ENCODE assay signal across 8 cellular contexts in genomic region chr7:101099969-101100781, GRCh38. TPM values are rescaled to one million over a fixed set of nuclear protein-coding genes. Genes with fewer than 3 reads are reported as not detected.
A peak's percentile ranks its signal among the peaks of the same experiment; 100 is the strongest.
DNase-seq lines count a peak whose midpoint lies in the region; ATAC-seq and TF ChIP-seq lines count a peak whose summit lies in the region.

No MANE protein-coding gene starts in this region.

- intact Hi-C loops in Right ventricle myocardium inferior (cut with DNase I) = no loop called here
- intact Hi-C loops in ovary (cut with DNase I) = loop anchor here in 2 of 4 donors (5.0 kb wide), 1 partner anchor 37 kb away; no protein-coding TSS in a partner anchor

- H3K36me3 ChIP-seq in ovary (no peaks in the 10 kb centered on the region), tibial nerve (no peaks in the 10 kb centered on the region)

- H3K27me3 ChIP-seq in ovary (no peaks in the 10 kb centered on the region), tibial nerve (no peaks in the 10 kb centered on the region)

- no peak overlapping the region for H3K27ac Mint-ChIP-seq in activated naive CD4-positive, alpha-beta T cell treated with anti-CD3 and anti-CD28 coated beads, Interleukin-2, amount 50 U/mL, for 72 hours

- no peaks in the 10 kb centered on the region for H3K9me3 ChIP-seq in ovary
- H3K9me3 ChIP-seq in tibial nerve = no peaks in the 10 kb centered on the region

- no peak for TF ChIP-seq CTCF in ovary (IDR thresholded peaks at IDR 0.05)
- no peak for TF ChIP-seq CTCF in tibial nerve (IDR thresholded peaks at IDR 0.05)

- no peaks in the 10 kb centered on the region for H3K36me3 Mint-ChIP-seq in activated naive CD4-positive, alpha-beta T cell treated with anti-CD3 and anti-CD28 coated beads, Interleukin-2, amount 50 U/mL, for 72 hours

- H3K4me1 ChIP-seq in ovary (ENCODE audit: insufficient read depth) = peaks cover 6% of the 10 kb centered on the region
- peaks cover 0 to 38% (median 14%) of the 10 kb centered on the region in 4 donors for H3K4me1 ChIP-seq in tibial nerve

- TF ChIP-seq POLR2A in ovary (IDR thresholded peaks at IDR 0.05) (no peak), tibial nerve (IDR thresholded peaks at IDR 0.05) (no peak)

- 8 to 11% (median 9%) methylated on average over 26 of the region's 26 CpGs for WGBS in ovary, 3 donors
- 23 to 27% methylated on average over 22 to 25 of the region's 26 CpGs for WGBS in tibial nerve, 2 donors

- H3K4me3 ChIP-seq in ovary (no peak overlapping the region), tibial nerve (no peak overlapping the region)

- peak; percentile 74 for DNase-seq in stimulated activated naive CD4-positive, alpha-beta T cell treated with Interleukin-2 at 50 U/mL for 16 hours (lab: John Stamatoyannopoulos, UW)
- no peak for DNase-seq in stimulated activated naive CD4-positive, alpha-beta T cell (lab: John Stamatoyannopoulos, UW)
- DNase-seq in activated naive CD4-positive, alpha-beta T cell treated with anti-CD3 and anti-CD28 coated beads, Interleukin-2, amount 50 U/mL, for 72 hours (ENCODE audit: low spot score in 2 of 2) = peak in 1 of 2 donors; percentile 43
- DNase-seq in Right ventricle myocardium inferior (ENCODE audit: missing footprints) (peak; percentile 93), ovary (peak; percentile 94 to 99 (median 97)), tibial nerve (ENCODE audit: low spot score in 2 of 2) (peak; percentile 95 to 98)

- TF ChIP-seq EP300 in ovary (IDR thresholded peaks at IDR 0.05) (peak; percentile 53), tibial nerve (IDR thresholded peaks at IDR 0.05) (peak; percentile 81 to 93)

- H3K9me3 Mint-ChIP-seq in activated naive CD4-positive, alpha-beta T cell treated with anti-CD3 and anti-CD28 coated beads, Interleukin-2, amount 50 U/mL, for 72 hours = no peaks in the 10 kb centered on the region

- ATAC-seq in activated naive CD4-positive, alpha-beta T cell treated with anti-CD3 and anti-CD28 coated beads, Interleukin-2, amount 50 U/mL, for 72 hours = peak; percentile 82 to 92
- ATAC-seq in Right ventricle myocardium inferior = peak; percentile 95
- no peak for ATAC-seq in GM21717 (IDR thresholded peaks at IDR 0.05; ENCODE audit: unreplicated experiment)

- peak overlapping the region; percentile 50 to 64 for H3K27ac ChIP-seq in ovary
- peak overlapping the region; percentile 45 to 89 (median 66) for H3K27ac ChIP-seq in tibial nerve

TF ChIP-seq in PFSK-1, 5 proteins besides CTCF, POLR2A, EP300 and RAD21:
- peak; percentile 54 for TF ChIP-seq FOXP2 (optimal IDR thresholded peaks at IDR 0.05; ENCODE audit: borderline replicate concordance, extremely low read depth, extremely low read length, insufficient read depth)
- no peak for TF ChIP-seq SIN3A (IDR thresholded peaks at IDR 0.05; ENCODE audit: borderline replicate concordance, insufficient read depth, low read length)
- TF ChIP-seq, protein P1, sequence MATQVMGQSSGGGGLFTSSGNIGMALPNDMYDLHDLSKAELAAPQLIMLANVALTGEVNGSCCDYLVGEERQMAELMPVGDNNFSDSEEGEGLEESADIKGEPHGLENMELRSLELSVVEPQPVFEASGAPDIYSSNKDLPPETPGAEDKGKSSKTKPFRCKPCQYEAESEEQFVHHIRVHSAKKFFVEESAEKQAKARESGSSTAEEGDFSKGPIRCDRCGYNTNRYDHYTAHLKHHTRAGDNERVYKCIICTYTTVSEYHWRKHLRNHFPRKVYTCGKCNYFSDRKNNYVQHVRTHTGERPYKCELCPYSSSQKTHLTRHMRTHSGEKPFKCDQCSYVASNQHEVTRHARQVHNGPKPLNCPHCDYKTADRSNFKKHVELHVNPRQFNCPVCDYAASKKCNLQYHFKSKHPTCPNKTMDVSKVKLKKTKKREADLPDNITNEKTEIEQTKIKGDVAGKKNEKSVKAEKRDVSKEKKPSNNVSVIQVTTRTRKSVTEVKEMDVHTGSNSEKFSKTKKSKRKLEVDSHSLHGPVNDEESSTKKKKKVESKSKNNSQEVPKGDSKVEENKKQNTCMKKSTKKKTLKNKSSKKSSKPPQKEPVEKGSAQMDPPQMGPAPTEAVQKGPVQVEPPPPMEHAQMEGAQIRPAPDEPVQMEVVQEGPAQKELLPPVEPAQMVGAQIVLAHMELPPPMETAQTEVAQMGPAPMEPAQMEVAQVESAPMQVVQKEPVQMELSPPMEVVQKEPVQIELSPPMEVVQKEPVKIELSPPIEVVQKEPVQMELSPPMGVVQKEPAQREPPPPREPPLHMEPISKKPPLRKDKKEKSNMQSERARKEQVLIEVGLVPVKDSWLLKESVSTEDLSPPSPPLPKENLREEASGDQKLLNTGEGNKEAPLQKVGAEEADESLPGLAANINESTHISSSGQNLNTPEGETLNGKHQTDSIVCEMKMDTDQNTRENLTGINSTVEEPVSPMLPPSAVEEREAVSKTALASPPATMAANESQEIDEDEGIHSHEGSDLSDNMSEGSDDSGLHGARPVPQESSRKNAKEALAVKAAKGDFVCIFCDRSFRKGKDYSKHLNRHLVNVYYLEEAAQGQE (IDR thresholded peaks at IDR 0.05; ENCODE audit: insufficient read depth in 1 of 2, low read depth in 2 of 2, low read length in 2 of 2) = no peak
- no peak for TF ChIP-seq POLR2AphosphoS5 (IDR thresholded peaks at IDR 0.05; ENCODE audit: low read depth, low read length)
- no peak for TF ChIP-seq TAF1 (IDR thresholded peaks at IDR 0.05; ENCODE audit: borderline replicate concordance, insufficient read depth, low read length)

RNA-seq across cellular contexts. Expression of gene TRIM56, which starts 14.9 kb away (rescaled TPM):
- polyA plus RNA-seq in PFSK-1 (2012; ENCODE audit: insufficient read length, low read depth) = 18.3 TPM
- total RNA-seq in activated naive CD4-positive, alpha-beta T cell treated with anti-CD3 and anti-CD28 coated beads, Interleukin-2, amount 50 U/mL, for 72 hours = 10 to 100 TPM; 49.7 to 64.2 TPM
- 21.0 TPM for total RNA-seq in Right ventricle myocardium inferior
- 10 to 100 TPM; 18.2 to 77.4 (median 48.5) TPM for total RNA-seq in ovary
- 10 to 100 TPM; 19.4 to 27.5 TPM for polyA plus RNA-seq in ovary
- 10 to 100 TPM; 18.6 to 32.4 (median 29.5) TPM for total RNA-seq in tibial nerve

RNA-seq across cellular contexts. Expression of gene SERPINE1, which starts 26.7 kb away (rescaled TPM):
- polyA plus RNA-seq in PFSK-1 (2012; ENCODE audit: insufficient read length, low read depth) = 36.0 TPM
- under 1 TPM; 0.18 to 0.27 TPM for total RNA-seq in activated naive CD4-positive, alpha-beta T cell treated with anti-CD3 and anti-CD28 coated beads, Interleukin-2, amount 50 U/mL, for 72 hours
- total RNA-seq in Right ventricle myocardium inferior = 1.6 TPM
- total RNA-seq in ovary = 10 to 100 TPM in 6 of 7 donors, 1 to 10 TPM in 1; 4.0 to 81.6 (median 20.9) TPM
- polyA plus RNA-seq in ovary = 10 to 100 TPM; 13.1 to 19.9 TPM
- total RNA-seq in tibial nerve = 10 to 100 TPM in 2 of 4 donors, 1 to 10 TPM in 2; 3.3 to 13.9 (median 8.1) TPM

RNA-seq across cellular contexts. Expression of gene AP1S1, which starts 54.1 kb away (rescaled TPM):
- 149 TPM for polyA plus RNA-seq in PFSK-1 (2012; ENCODE audit: insufficient read length, low read depth)
- 10 to 100 TPM; 26.3 to 48.2 TPM for total RNA-seq in activated naive CD4-positive, alpha-beta T cell treated with anti-CD3 and anti-CD28 coated beads, Interleukin-2, amount 50 U/mL, for 72 hours
- total RNA-seq in Right ventricle myocardium inferior (12.8 TPM), ovary (10 to 100 TPM; 17.4 to 32.0 (median 25.5) TPM), tibial nerve (10 to 100 TPM; 14.5 to 35.4 (median 22.7) TPM)
- 10 to 100 TPM; 35.2 to 54.9 TPM for polyA plus RNA-seq in ovary

Comparison
In these comparisons a context has a peak if more than half of its experiments do, and no peak if none do; other contexts are left out.
1. DNase-seq: peak in stimulated activated naive CD4-positive, alpha-beta T cell treated with Interleukin-2 at 50 U/mL for 16 hours (single experiment), Right ventricle myocardium inferior (single experiment), ovary (5 of 5) and tibial nerve (2 of 2); none in stimulated activated naive CD4-positive, alpha-beta T cell (0 of 6).